In genomic region chr3:69784854-69785523, GRCh38 we compare ENCODE assay signal across 9 cellular contexts. TPM values are rescaled to one million over a fixed set of nuclear protein-coding genes. Genes with fewer than 3 reads are reported as not detected.
DNase-seq lines count a peak whose midpoint lies in the region; ATAC-seq and TF ChIP-seq lines count a peak whose summit lies in the region.
"Had no signal": no experiment of that assay in that cellular context is flagged by ENCODE, and none has a peak within 500 bp of the region (broad histone marks: within the 10 kb centered on the region; RNA-seq: fewer than 3 reads in every experiment).

No MANE protein-coding gene starts in this region.

- intact Hi-C loops in sigmoid colon (cut with DNase I) = loop anchor here (2.0 kb wide), 1 partner anchor 40 kb away; no protein-coding TSS in a partner anchor

- no peaks in the 10 kb centered on the region for H3F3A ChIP-seq in GM23338 (replicated peaks; ENCODE audit: low read depth)

- TF ChIP-seq CTCF in GM23338 (conservative IDR thresholded peaks at IDR 0.05; ENCODE audit: low read depth in 2 of 2) = no peak
- TF ChIP-seq CTCF in WTC11 (IDR thresholded peaks at IDR 0.05) = no peak
- no peak for TF ChIP-seq CTCF in cardiac muscle cell (IDR thresholded peaks at IDR 0.05; ENCODE audit: low read depth, low read length)
- TF ChIP-seq CTCF in sigmoid colon (IDR thresholded peaks at IDR 0.05) = no peak
- TF ChIP-seq CTCF in glutamatergic neuron (IDR thresholded peaks at IDR 0.05; ENCODE audit: partially characterized antibody, unreplicated experiment) = no peak

- H3K36me3 ChIP-seq in GM23338 (ENCODE audit: insufficient read depth) (no peaks in the 10 kb centered on the region), cardiac muscle cell (no peaks in the 10 kb centered on the region), sigmoid colon (no peaks in the 10 kb centered on the region)

- 0 out of 2 replicates have a peak overlapping the region, but pooled peaks have one; percentile 6 for H2AFZ ChIP-seq in GM23338

- CTCF ChIA-PET in WTC11 (lab: Charles Lee) = no interaction called here

- no peak overlapping the region for H3K4me2 ChIP-seq in GM23338

- POLR2A ChIA-PET in WTC11 (lab: Charles Lee) = interaction anchor here (0.7 kb wide), 2 partner anchors 98 to 265 kb away, joined by 3 read pairs; no protein-coding TSS in a partner anchor

- peak in 1 of 4 donors; percentile 16 for TF ChIP-seq EP300 in sigmoid colon (IDR thresholded peaks at IDR 0.05)

- H3K9me3 ChIP-seq in cardiac muscle cell (ENCODE audit: low read depth) (no peaks in the 10 kb centered on the region), sigmoid colon (no peaks in the 10 kb centered on the region)

- H3K4me3 Mint-ChIP-seq in GM23338 = no peak overlapping the region
- H3K4me3 Mint-ChIP-seq in WTC11 = no peak overlapping the region
- H3K4me3 Mint-ChIP-seq in glutamatergic neuron (ENCODE audit: unreplicated experiment) = no peak overlapping the region

- 0 out of 2 replicates have a peak, but pooled peaks cover 5% of the 10 kb centered on the region for H3K4me1 ChIP-seq in GM23338 (ENCODE audit: insufficient read depth)
- peaks cover 67% of the 10 kb centered on the region for H3K4me1 ChIP-seq in cardiac muscle cell (ENCODE audit: low read depth)
- H3K4me1 ChIP-seq in sigmoid colon = peaks cover 0 to 79% (median 56%) of the 10 kb centered on the region in 4 donors

- no peaks in the 10 kb centered on the region for H4K20me1 ChIP-seq in GM23338 (replicated peaks; ENCODE audit: insufficient read depth)

- H3K9me3 Mint-ChIP-seq in GM23338 = no peaks in the 10 kb centered on the region
- H3K9me3 Mint-ChIP-seq in WTC11 = peaks cover 4% of the 10 kb centered on the region; the same call in 1 of the 2 replicates
- H3K9me3 Mint-ChIP-seq in glutamatergic neuron (ENCODE audit: unreplicated experiment) = no peaks in the 10 kb centered on the region

- H3K27me3 ChIP-seq in GM23338 (ENCODE audit: insufficient read depth) = no peaks in the 10 kb centered on the region
- H3K27me3 ChIP-seq in cardiac muscle cell = no peaks in the 10 kb centered on the region
- no peaks in the 10 kb centered on the region for H3K27me3 ChIP-seq in sigmoid colon

- WGBS in sigmoid colon, 2 donors = 66 to 69% methylated on average over 7 of the region's 7 CpGs

- 0 out of 2 replicates have a peak, but pooled peaks cover 3% of the 10 kb centered on the region for H3K9me2 ChIP-seq in GM23338 (ENCODE audit: insufficient read depth)

- H3K36me3 Mint-ChIP-seq in GM23338 (ENCODE audit: low read depth) (no peaks in the 10 kb centered on the region), WTC11 (no peaks in the 10 kb centered on the region), glutamatergic neuron (ENCODE audit: unreplicated experiment) (no peaks in the 10 kb centered on the region)

- H3K27me3 Mint-ChIP-seq in GM23338 (ENCODE audit: insufficient read depth, low read depth, poor library complexity) (peaks cover 3% of the 10 kb centered on the region), WTC11 (ENCODE audit: low read depth) (no peaks in the 10 kb centered on the region), glutamatergic neuron (ENCODE audit: unreplicated experiment) (peaks cover 2% of the 10 kb centered on the region)

- ATAC-seq in GM23338 (peak; percentile 43; the same call in 2 of the 3 replicates), WTC11 (no peak), HG03520 (IDR thresholded peaks at IDR 0.05; ENCODE audit: unreplicated experiment) (no peak), GM21423 (IDR thresholded peaks at IDR 0.05; ENCODE audit: unreplicated experiment) (no peak)

- H3K4me1 Mint-ChIP-seq in GM23338 (peaks cover 19% of the 10 kb centered on the region), WTC11 (peaks cover 5% of the 10 kb centered on the region; the same call in 1 of the 2 replicates), glutamatergic neuron (ENCODE audit: low read depth, unreplicated experiment) (peaks cover 2% of the 10 kb centered on the region)

- H3K27ac ChIP-seq in GM23338 (ENCODE audit: low read depth) (no peak overlapping the region), cardiac muscle cell (peak overlapping the region; percentile 78), sigmoid colon (peak overlapping the region; percentile 58 to 86 (median 76))

- no peak overlapping the region for H3K27ac Mint-ChIP-seq in GM23338
- H3K27ac Mint-ChIP-seq in WTC11 = no peak overlapping the region
- H3K27ac Mint-ChIP-seq in glutamatergic neuron (ENCODE audit: unreplicated experiment) = no peak overlapping the region

- DNase-seq in GM23338 (ENCODE audit: low spot score) (no peak), WTC11 (ENCODE audit: low spot score) (no peak), cardiac muscle cell (ENCODE audit: low read depth in 1 of 2, low spot score in 1 of 2) (peak; percentile 48 to 70), sigmoid colon (peak; percentile 89), glutamatergic neuron (no peak), NCI-H2196 (lab: John Stamatoyannopoulos, UW; ENCODE audit: unreplicated experiment) (no peak)
- DNase-seq: NK-92 treated with Interleukin-12 subunit alpha and Interleukin-12 subunit beta, amount 100 ng/mL, for 24 hours had no signal

- no peaks in the 10 kb centered on the region for H3K79me2 ChIP-seq in GM23338 (replicated peaks; ENCODE audit: insufficient read depth)

- no peak overlapping the region for H3K4me3 ChIP-seq in GM23338
- H3K4me3 ChIP-seq in cardiac muscle cell = no peak overlapping the region
- no peak overlapping the region for H3K4me3 ChIP-seq in sigmoid colon

- TF ChIP-seq POLR2A in sigmoid colon (IDR thresholded peaks at IDR 0.05) = no peak

TF ChIP-seq in GM23338, 12 proteins besides CTCF, POLR2A, EP300 and RAD21 (continues in another document):
- no peak for TF ChIP-seq ETS1 (IDR thresholded peaks at IDR 0.05)
- no peak for TF ChIP-seq ZNF331 (CRISPR knock-in tag; IDR thresholded peaks at IDR 0.05; ENCODE audit: low read depth)
- no peak for TF ChIP-seq CREB1 (CRISPR knock-in tag; IDR thresholded peaks at IDR 0.05; ENCODE audit: low read depth)

TF ChIP-seq in WTC11, 78 proteins besides CTCF, POLR2A, EP300 and RAD21:
- no peak for TF ChIP-seq E2F4 (CRISPR knock-in tag; IDR thresholded peaks at IDR 0.05; ENCODE audit: borderline replicate concordance, low read depth)
- TF ChIP-seq USF2 (CRISPR knock-in tag; IDR thresholded peaks at IDR 0.05) = 0 out of 2 replicates have a peak, but pooled peaks have one; percentile 17

RNA-seq across cellular contexts. Expression of gene MITF, which starts 45.7 kb away (rescaled TPM):
- 1.9 and 4.2 TPM in 2 replicates for total RNA-seq in GM23338 (2014; rRNA removed; shearing (Covaris generic))
- polyA plus RNA-seq in GM23338 (2016; fragmentation: Nextera tagmentation; extraction: Ambion mirVana) (1.5 and 2.4 TPM in 2 replicates), cardiac muscle cell (73.2 and 102 TPM in 2 replicates), sigmoid colon (1 to 10 TPM; 2.1 to 6.0 (median 2.9) TPM)
- total RNA-seq in WTC11 (2021) (0.44 to 1.3 TPM (median 1.3 TPM) in 3 replicates), cardiac muscle cell (57.3 and 99.9 TPM in 2 replicates), sigmoid colon (10 to 100 TPM; 65.4 to 73.2 (median 67.1) TPM), glutamatergic neuron (ENCODE audit: unreplicated experiment) (0.25 TPM)

Comparison
In these comparisons a context has a peak if more than half of its experiments do, and no peak if none do; other contexts are left out.
1. DNase-seq: peak in cardiac muscle cell (2 of 2) and sigmoid colon (single experiment); none in GM23338 (single experiment), WTC11 (single experiment), glutamatergic neuron (single experiment) and NCI-H2196 (single experiment).
2. RNA of gene MITF, which starts 45.7 kb away (total RNA-seq): 57.3 to 99.9 TPM in cardiac muscle cell and 65.4 to 73.2 TPM in sigmoid colon; 1.9 to 4.2 TPM in GM23338, 0.44 to 1.3 TPM in WTC11 and 0.25 TPM in glutamatergic neuron (single experiment); every median in the first group is over 10 times any median in the second.